23 cellular contexts compared by ENCODE assay signal in the genomic region with DNA sequence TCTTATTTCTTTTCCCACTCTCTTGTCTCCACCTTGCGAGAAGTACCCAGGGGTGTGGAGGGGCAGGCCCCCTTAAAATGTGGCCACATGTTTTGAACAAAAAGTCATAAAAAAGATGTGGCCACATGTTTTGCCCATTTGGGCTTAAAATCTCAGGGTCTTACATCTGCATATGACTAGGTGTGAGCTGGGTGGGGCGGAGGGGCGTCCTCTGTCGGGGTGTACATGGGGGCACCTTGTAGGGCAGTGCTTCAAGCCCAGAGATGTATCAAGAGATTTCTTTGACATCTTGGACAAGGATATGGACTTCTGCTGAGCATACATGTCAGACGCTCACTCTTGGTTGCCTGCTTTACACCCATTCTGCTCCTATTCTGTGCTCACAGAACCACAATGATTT. TPM values are rescaled to one million over a fixed set of nuclear protein-coding genes. Genes with fewer than 3 reads are reported as not detected.
DNase-seq lines count a peak whose midpoint lies in the region; ATAC-seq, FAIRE-seq and TF ChIP-seq lines count a peak whose summit lies in the region.
"Had no signal": no experiment of that assay in that cellular context is flagged by ENCODE, and none has a peak within 500 bp of the region (broad histone marks: within the 10 kb centered on the region; RNA-seq: fewer than 3 reads in every experiment).

No MANE protein-coding gene starts in this region.

- TF ChIP-seq POLR2A in HepG2 (IDR thresholded peaks at IDR 0.05; ENCODE audit: insufficient read depth in 1 of 2, low read depth in 2 of 2, low read length in 2 of 2) (no peak), right lobe of liver (IDR thresholded peaks at IDR 0.05) (no peak), K562 (conservative IDR thresholded peaks at IDR 0.05) (no peak), upper lobe of left lung (IDR thresholded peaks at IDR 0.05) (no peak)

- H3K4ac ChIP-seq in mesendoderm (ENCODE audit: low read depth, low read length): no peak overlapping the region

- H3K79me1 ChIP-seq in mesendoderm (ENCODE audit: low read length): no peaks in the 10 kb centered on the region

- H3K9ac ChIP-seq in HepG2 (ENCODE audit: insufficient read depth, low read depth, low read length): no peak overlapping the region
- H3K9ac ChIP-seq in K562 (ENCODE audit: insufficient read depth in 1 of 2, low read depth in 2 of 2, low read length in 2 of 2): no peak overlapping the region
- no peak overlapping the region for H3K9ac ChIP-seq in mesendoderm (ENCODE audit: low read length)

- H3K27me3 ChIP-seq in HepG2 (ENCODE audit: control insufficient read depth in 1 of 2, insufficient read depth in 2 of 2, low read length in 2 of 2): no peaks in the 10 kb centered on the region
- no peaks in the 10 kb centered on the region for H3K27me3 ChIP-seq in right lobe of liver
- H3K27me3 ChIP-seq in K562 (ENCODE audit: control insufficient read depth in 2 of 2, insufficient read depth in 2 of 2, low read length in 2 of 2): peaks cover 0 to 5% of the 10 kb centered on the region in 2 experiments; a peak in 2 of 5 replicates
- no peaks in the 10 kb centered on the region for H3K27me3 ChIP-seq in mesendoderm (ENCODE audit: insufficient read depth, low read length, poor library complexity)
- no peaks in the 10 kb centered on the region for H3K27me3 ChIP-seq in upper lobe of left lung

- no peak overlapping the region for H3K27ac ChIP-seq in HepG2 (ENCODE audit: extremely low read length, insufficient read depth, low read length)
- no peak overlapping the region for H3K27ac ChIP-seq in right lobe of liver
- no peak overlapping the region for H3K27ac ChIP-seq in K562 (ENCODE audit: extremely low read depth, low read depth, low read length)
- no peak overlapping the region for H3K27ac ChIP-seq in mesendoderm (ENCODE audit: low read depth, low read length)
- H3K27ac ChIP-seq in upper lobe of left lung: no peak overlapping the region
- H3K27ac ChIP-seq: RWPE1 had no signal

- H3K9me1 ChIP-seq in K562 (ENCODE audit: control insufficient read depth, insufficient read depth, low read length): no peaks in the 10 kb centered on the region

- H4K5ac ChIP-seq in mesendoderm (ENCODE audit: low read length): no peak overlapping the region

- peak overlapping the region; percentile 77 for H3K4me2 ChIP-seq in HepG2 (ENCODE audit: low read depth, low read length)
- no peak overlapping the region for H3K4me2 ChIP-seq in K562 (ENCODE audit: insufficient read depth, low read length)
- H3K4me2 ChIP-seq in mesendoderm (ENCODE audit: low read length): no peak overlapping the region

- H2BK120ac ChIP-seq in mesendoderm (ENCODE audit: low read depth, low read length): no peak overlapping the region

- TF ChIP-seq CTCF in HepG2 (CRISPR knock-in tag; IDR thresholded peaks at IDR 0.05): no peak
- TF ChIP-seq CTCF in right lobe of liver (IDR thresholded peaks at IDR 0.05): no peak
- no peak for TF ChIP-seq CTCF in K562 (IDR thresholded peaks at IDR 0.05 in 2 of 3, conservative IDR thresholded peaks at IDR 0.05 in 1 of 3; ENCODE audit: insufficient read depth in 2 of 3, low read depth in 1 of 3, low read length in 3 of 3)
- no peak for TF ChIP-seq CTCF in upper lobe of left lung (IDR thresholded peaks at IDR 0.05)

- H2BK15ac ChIP-seq in mesendoderm (replicated peaks; ENCODE audit: low read depth): no peak overlapping the region

- H3K4me3 ChIP-seq in HepG2 (replicated peaks in 1 of 3; ENCODE audit: insufficient read depth in 1 of 3, low read depth in 2 of 3, low read length in 3 of 3) (peak overlapping the region in 1 of 3 experiments; percentile 43; a peak in 1 of 6 replicates), right lobe of liver (no peak overlapping the region), K562 (no peak overlapping the region), mesendoderm (ENCODE audit: low read length) (no peak overlapping the region), upper lobe of left lung (no peak overlapping the region)

- in situ Hi-C loops in HepG2 (cut with HindIII; ENCODE audit: extremely low pct_ligation_motif_present, low pct_unique_long_range_greater_than_20kb): loop anchor here (25.0 kb wide), 1 partner anchor 192 kb away; a partner anchor contains a TSS
- in situ Hi-C loops in K562 (cut with MboI): no loop called here

- DNase-seq in HepG2 (ENCODE audit: low spot score) (no peak), right lobe of liver (no peak), K562 (ENCODE audit: extremely low read depth in 1 of 4, low spot score in 3 of 4) (no peak), mesendoderm (no peak), NCI-H345 (lab: John Stamatoyannopoulos, UW) (no peak), upper lobe of left lung (no peak)
- no peak for DNase-seq in stimulated activated naive CD8-positive, alpha-beta T cell treated with anti-CD3 and anti-CD28 coated beads, Interleukin-15, Interleukin-2, amounts not matched to agents 100 U/mL and 50 U/mL, for 24 hours
- DNase-seq: CD8-positive, alpha-beta T cell; DMS 273 treated with DMSO at 0.1 percent for 48 hours; DMS79; HCEC 1CT; NCI-H1092 treated with DMSO at 0.1 percent for 48 hours; NCI-H1436; NCI-H187; NCI-H2171 treated with DMSO at 0.1 percent for 48 hours; NCI-H446; NCI-H524 treated with DMSO at 0.1 percent for 48 hours; NCI-H774; SHP77 had no signal

- 67% methylated on average over 5 of the region's 5 CpGs for WGBS in HepG2 (ENCODE audit: low lambda C conversion rate)
- 79% methylated on average over 2 of the region's 5 CpGs for WGBS in right lobe of liver (ENCODE audit: insufficient coverage, low coverage, low lambda C conversion rate, missing lambda C conversion rate)
- 43% methylated on average over 1 of the region's 5 CpGs for WGBS in K562 (ENCODE audit: insufficient coverage, low coverage, missing lambda C conversion rate)
- WGBS in mesendoderm (ENCODE audit: extremely low coverage, insufficient coverage, low lambda C conversion rate): no CpG with 5 or more reads among the region's 5 CpGs
- 87 to 97% methylated on average over 5 of the region's 5 CpGs for WGBS in upper lobe of left lung, 2 donors

- no peak overlapping the region for H2AFZ ChIP-seq in HepG2 (ENCODE audit: low read length)
- no peak overlapping the region for H2AFZ ChIP-seq in K562 (ENCODE audit: low read depth, low read length)

- H3K18ac ChIP-seq in mesendoderm (ENCODE audit: low read length): peak overlapping the region; percentile 13

- TF ChIP-seq RAD21 in HepG2 (CRISPR knock-in tag; IDR thresholded peaks at IDR 0.05): no peak
- no peak for TF ChIP-seq RAD21 in K562 (CRISPR knock-in tag; conservative IDR thresholded peaks at IDR 0.05 in 1 of 2, IDR thresholded peaks at IDR 0.05 in 1 of 2)

- H3K36me3 ChIP-seq in HepG2 (replicated peaks in 1 of 2; ENCODE audit: control insufficient read depth in 1 of 2, insufficient read depth in 2 of 2, low read length in 2 of 2): no peaks in the 10 kb centered on the region
- no peaks in the 10 kb centered on the region for H3K36me3 ChIP-seq in right lobe of liver
- H3K36me3 ChIP-seq in K562 (ENCODE audit: control insufficient read depth, insufficient read depth, low read length): no peaks in the 10 kb centered on the region
- no peaks in the 10 kb centered on the region for H3K36me3 ChIP-seq in mesendoderm (ENCODE audit: control insufficient read depth, insufficient read depth, low read length)
- H3K36me3 ChIP-seq in upper lobe of left lung: no peaks in the 10 kb centered on the region

- ATAC-seq in HepG2 (no peak; the same call in 2 of the 3 replicates), right lobe of liver (no peak), K562 (no peak), upper lobe of left lung (ENCODE audit: low FRiP score in 2 of 2) (no peak)
- ATAC-seq in stimulated activated naive CD8-positive, alpha-beta T cell treated with anti-CD3 and anti-CD28 coated beads, Interleukin-15, Interleukin-2, amounts not matched to agents 100 U/mL and 50 U/mL, for 24 hours: no peak
- ATAC-seq: CD8-positive, alpha-beta T cell had no signal

- H3K4me1 ChIP-seq in HepG2 (ENCODE audit: insufficient read depth, low read length) (peaks cover 64% of the 10 kb centered on the region), right lobe of liver (peaks cover 0 to 9% (median 3%) of the 10 kb centered on the region in 4 donors), K562 (replicated peaks in 1 of 2; ENCODE audit: control insufficient read depth in 2 of 2, insufficient read depth in 2 of 2, low read length in 2 of 2) (peaks cover 0 to 3% of the 10 kb centered on the region in 2 experiments; a peak in 3 of 5 replicates), mesendoderm (ENCODE audit: control insufficient read depth, low read depth, low read length) (peaks cover 3% of the 10 kb centered on the region), upper lobe of left lung (peaks cover 0 to 3% (median 0%) of the 10 kb centered on the region in 4 donors)

- CTCF ChIA-PET in HepG2 (lab: Yijun Ruan, JAX; ENCODE audit: low intra/inter-chr PET ratio, low total read pairs) (no interaction called here), K562 (lab: Yijun Ruan, JAX; ENCODE audit: low intra/inter-chr PET ratio) (no interaction called here)

- H3K9me3 ChIP-seq in HepG2 (ENCODE audit: low read length): no peaks in the 10 kb centered on the region
- H3K9me3 ChIP-seq in right lobe of liver: no peaks in the 10 kb centered on the region
- H3K9me3 ChIP-seq in K562 (replicated peaks; ENCODE audit: control insufficient read depth, insufficient read depth, low read depth, low read length): no peaks in the 10 kb centered on the region
- no peaks in the 10 kb centered on the region for H3K9me3 ChIP-seq in upper lobe of left lung

- POLR2A ChIA-PET in HepG2 (lab: Yijun Ruan, JAX) (no interaction called here), K562 (lab: Yijun Ruan, JAX) (no interaction called here)

- H4K20me1 ChIP-seq in HepG2 (ENCODE audit: insufficient read depth, low read length) (no peaks in the 10 kb centered on the region), K562 (replicated peaks; ENCODE audit: control insufficient read depth, insufficient read depth, low read length) (peaks cover 6% of the 10 kb centered on the region)

- no peak overlapping the region for H3K56ac ChIP-seq in mesendoderm (ENCODE audit: low read length)

- FAIRE-seq in HepG2 (lab: Jason Lieb, UNC): no peak
- FAIRE-seq in K562 (lab: Jason Lieb, UNC): no peak
- FAIRE-seq: GM12891, H1 had no signal

- TF ChIP-seq EP300 in HepG2 (IDR thresholded peaks at IDR 0.05; ENCODE audit: low read depth in 2 of 2, low read length in 2 of 2): no peak
- no peak for TF ChIP-seq EP300 in HepG2 (CRISPR knock-in tag; IDR thresholded peaks at IDR 0.05; ENCODE audit: borderline replicate concordance)
- no peak for TF ChIP-seq EP300 in K562 (IDR thresholded peaks at IDR 0.05; ENCODE audit: low read length)
- no peak for TF ChIP-seq EP300 in upper lobe of left lung (IDR thresholded peaks at IDR 0.05)

- no peak overlapping the region for H3K23ac ChIP-seq in mesendoderm (ENCODE audit: low read length)

- intact Hi-C loops in HepG2 (cut with micrococcal nuclease; ENCODE audit: unreplicated experiment): no loop called here
- intact Hi-C loops in right lobe of liver (cut with DNase I): no loop called here
- intact Hi-C loops in K562 (cut with micrococcal nuclease): no loop called here

- no peaks in the 10 kb centered on the region for H3K79me2 ChIP-seq in HepG2 (ENCODE audit: insufficient read depth, low read length)
- H3K79me2 ChIP-seq in K562 (ENCODE audit: control insufficient read depth, insufficient read depth, low read length): no peaks in the 10 kb centered on the region
- no peaks in the 10 kb centered on the region for H3K79me2 ChIP-seq in mesendoderm (ENCODE audit: control insufficient read depth, insufficient read depth, low read length)

- no peak overlapping the region for H2AK5ac ChIP-seq in mesendoderm (ENCODE audit: low read length)

- no peak overlapping the region for H4K8ac ChIP-seq in mesendoderm (ENCODE audit: low read depth, low read length)

- H2BK5ac ChIP-seq in mesendoderm (ENCODE audit: low read length): peak overlapping the region; percentile 2

- BruUV-seq in HepG2 (replicated peaks; lab: Mats Ljungman, UMichigan) (no TSS peak), K562 (replicated peaks; lab: Mats Ljungman, UMichigan) (no TSS peak)

RNA-seq across cellular contexts. Expression of a gene that starts 13.0 kb away (rescaled TPM):
- total RNA-seq in HepG2 (2016; rRNA removed; fragmentation: Illumina TruSeq; extraction: Trizol) (38.0 and 67.5 TPM in 2 replicates), right lobe of liver (100 to 1,000 TPM in 2 of 6 experiments, 10 to 100 TPM in 4; 47.5 to 182 (median 67.4) TPM), K562 (2014; rRNA removed) (not detected in 2 replicates), K562 (2014; rRNA removed; fragmentation: Illumina TruSeq; extraction: Trizol) (not detected in 2 replicates), K562 (2015; rRNA removed; fragmentation: Illumina TruSeq; extraction: Trizol) (not detected in 2 replicates), K562 (2021) (0.42 TPM in 1 of 2 replicates, not detected in the other), upper lobe of left lung (10 to 100 TPM in 4 of 6 donors, 1 to 10 TPM in 2; 6.9 to 20.8 (median 12.0) TPM)
- 22.7 and 24.7 TPM in 2 replicates for total RNA-seq in HepG2 (2016; cell fraction: cytosol; rRNA removed; fragmentation: Illumina TruSeq; extraction: Trizol; ENCODE audit: low read depth)
- 36.6 and 66.0 TPM in 2 replicates for total RNA-seq in HepG2 (2016; cell fraction: insoluble cytoplasmic fraction; rRNA removed; fragmentation: Illumina TruSeq; extraction: Trizol)
- total RNA-seq in HepG2 (2016; cell fraction: membrane; rRNA removed; fragmentation: Illumina TruSeq; extraction: Trizol): 42.1 and 43.9 TPM in 2 replicates
- 68.7 and 71.8 TPM in 2 replicates for total RNA-seq in HepG2 (2016; cell fraction: nucleus; rRNA removed; fragmentation: Illumina TruSeq; extraction: Trizol)
- polyA plus RNA-seq in HepG2 (2011; rRNA removed) (42.1 and 54.0 TPM in 2 replicates), K562 (2011; rRNA removed) (not detected in 2 replicates), K562 (2014; fragmentation: Illumina TruSeq; extraction: Trizol) (not detected in 2 replicates), K562 (2014; fragmentation: Nextera tagmentation; extraction: Ambion mirVana) (not detected), K562 (2014; rRNA removed) (not detected in 2 replicates)
- 58.1 and 59.4 TPM in 2 replicates for polyA plus RNA-seq in HepG2 (2011; cell fraction: cytosol; rRNA removed)
- 117 and 122 TPM in 2 replicates for polyA plus RNA-seq in HepG2 (2011; cell fraction: nucleus; rRNA removed)
- polyA plus RNA-seq in HepG2 (2012): 53.4 and 66.1 TPM in 2 replicates
- 12.9 and 14.1 TPM in 2 replicates for polyA plus RNA-seq in HepG2 (2016; cell fraction: cytosol; fragmentation: Illumina TruSeq; extraction: Trizol; ENCODE audit: low read depth)
- polyA plus RNA-seq in HepG2 (2016; cell fraction: insoluble cytoplasmic fraction; fragmentation: Illumina TruSeq; extraction: Trizol; ENCODE audit: low read depth): 34.5 and 35.1 TPM in 2 replicates
- polyA plus RNA-seq in HepG2 (2016; cell fraction: membrane; fragmentation: Illumina TruSeq; extraction: Trizol; ENCODE audit: low read depth): 25.8 and 26.4 TPM in 2 replicates
- 136 and 139 TPM in 2 replicates for polyA plus RNA-seq in HepG2 (2016; cell fraction: nucleus; fragmentation: Illumina TruSeq; extraction: Trizol; ENCODE audit: insufficient read depth, low read depth)
- 14.1 and 431 TPM in 2 replicates for polyA minus RNA-seq in HepG2 (2011; rRNA and poly(A)+ RNA removed; ENCODE audit: low replicate concordance)
- 50.8 and 61.4 TPM in 2 replicates for polyA minus RNA-seq in HepG2 (2011; cell fraction: cytosol; rRNA and poly(A)+ RNA removed)
- polyA minus RNA-seq in HepG2 (2011; cell fraction: nucleus; rRNA and poly(A)+ RNA removed): 40.2 and 44.1 TPM in 2 replicates
- not detected in 2 replicates for total RNA-seq in K562 (2011; cell fraction: chromatin; rRNA removed; ENCODE audit: low replicate concordance)
- total RNA-seq in K562 (2011; cell fraction: nucleolus; rRNA removed): not detected in 2 replicates
- total RNA-seq in K562 (2011; cell fraction: nucleoplasm; rRNA removed): not detected in 2 replicates
- polyA plus RNA-seq in K562 (2011; cell fraction: cytosol; rRNA removed): not detected in 2 replicates
- polyA plus RNA-seq in K562 (2011; cell fraction: nucleus; rRNA removed): not detected in 2 replicates
- polyA plus RNA-seq in K562 (2012): not detected in 2 replicates
- polyA minus RNA-seq in K562 (2011; rRNA and poly(A)+ RNA removed): not detected in 2 replicates
- not detected in 2 replicates for polyA minus RNA-seq in K562 (2011; cell fraction: cytosol; rRNA and poly(A)+ RNA removed)
- not detected in 2 replicates for polyA minus RNA-seq in K562 (2011; cell fraction: nucleus; rRNA and poly(A)+ RNA removed)
- 4.6 TPM for polyA plus RNA-seq in mesendoderm (2013, experiment 1 of 2)
- polyA plus RNA-seq in mesendoderm (2013, experiment 2 of 2): 4.6 TPM
- total RNA-seq: CD8-positive, alpha-beta T cell; HT-29 had no signal

Comparison
In these comparisons a context has a peak if more than half of its experiments do, and no peak if none do; other contexts are left out.
1. RNA of a gene that starts 13.0 kb away (total RNA-seq): 47.5 to 182 TPM in right lobe of liver, 22.7 to 71.8 TPM in HepG2 and 6.9 to 20.8 TPM in upper lobe of left lung; 0.42 TPM in K562; every median in the first group is over 4 times any median in the second.